Comparison of ENCODE assay signal across 19 cellular contexts in genomic region chr1:100478816-100479215, GRCh38. TPM values are rescaled to one million over a fixed set of nuclear protein-coding genes. Genes with fewer than 3 reads are reported as not detected.
DNase-seq lines count a peak whose midpoint lies in the region; ATAC-seq and TF ChIP-seq lines count a peak whose summit lies in the region.
"Had no signal": no experiment of that assay in that cellular context is flagged by ENCODE, and none has a peak within 500 bp of the region (broad histone marks: within the 10 kb centered on the region; RNA-seq: fewer than 3 reads in every experiment).

No MANE protein-coding gene starts in this region.

- H3K36me3 ChIP-seq in BLaER1 (peaks cover 31% of the 10 kb centered on the region), right lobe of liver (no peaks in the 10 kb centered on the region)
- H3K36me3 ChIP-seq: BE2C had no signal

- DNase-seq in CD4-positive, alpha-beta T cell = no peak
- DNase-seq in right lobe of liver (no peak), osteocyte (ENCODE audit: extremely low spot score, unreplicated experiment) (no peak)
- DNase-seq: ACHN; BE2C; CD8-positive, alpha-beta memory T cell; COR-L47; DMS 273 treated with DMSO at 0.1 percent for 48 hours; DMS53; GOT3; H7; HFFc6 had no signal

- H3K36me3 Mint-ChIP-seq in CD4-positive, alpha-beta T cell (ENCODE audit: low read depth) = peaks cover 91% of the 10 kb centered on the region
- H3K36me3 Mint-ChIP-seq in activated T-helper 17 cell treated with anti-CD3 and anti-CD28 coated beads, Interleukin-2, amount 50 U/mL, for 72 hours (ENCODE audit: low read depth) = peaks cover 83% of the 10 kb centered on the region
- peaks cover 2% of the 10 kb centered on the region for H3K36me3 Mint-ChIP-seq in osteocyte (ENCODE audit: unreplicated experiment)

- no peaks in the 10 kb centered on the region for H3K27me3 ChIP-seq in BLaER1
- no peaks in the 10 kb centered on the region for H3K27me3 ChIP-seq in CD4-positive, alpha-beta T cell (ENCODE audit: control insufficient read depth, insufficient read depth, low read length)
- H3K27me3 ChIP-seq in right lobe of liver = no peaks in the 10 kb centered on the region
- H3K27me3 ChIP-seq: BE2C had no signal

- peak overlapping the region; percentile 35; the same call in 1 of the 2 replicates for H3K4me2 ChIP-seq in BLaER1
- H3K4me2 ChIP-seq: KMS-11 had no signal

- TF ChIP-seq POLR2A in right lobe of liver (IDR thresholded peaks at IDR 0.05) = no peak

- intact Hi-C loops in CD4-positive, alpha-beta T cell (cut with DNase I, micrococcal nuclease) = loop anchor here in 1 of 2 experiments (5.0 kb wide), 1 partner anchor 257 kb away; no protein-coding TSS in a partner anchor
- intact Hi-C loops in right lobe of liver (cut with DNase I) = no loop called here

- POLR2A ChIA-PET in CD4-positive, alpha-beta T cell (lab: Charles Lee) = interaction anchor here (0.6 kb wide), 2 partner anchors 14 to 346 kb away, joined by 3 read pairs; partner anchors contain the start of genes SASS6 and TRMT13

- no peaks in the 10 kb centered on the region for H3K9me3 Mint-ChIP-seq in CD4-positive, alpha-beta T cell
- no peaks in the 10 kb centered on the region for H3K9me3 Mint-ChIP-seq in activated T-helper 17 cell treated with anti-CD3 and anti-CD28 coated beads, Interleukin-2, amount 50 U/mL, for 72 hours
- H3K9me3 Mint-ChIP-seq in osteocyte (ENCODE audit: unreplicated experiment) = no peaks in the 10 kb centered on the region
- H3K9me3 Mint-ChIP-seq: HFFc6 had no signal

- peaks cover 7% of the 10 kb centered on the region for H3K4me1 ChIP-seq in BLaER1
- H3K4me1 ChIP-seq in right lobe of liver = peaks cover 0 to 54% (median 11%) of the 10 kb centered on the region in 4 donors
- H3K4me1 ChIP-seq: BE2C had no signal

- no peak for TF ChIP-seq CTCF in CD4-positive, alpha-beta T cell (IDR thresholded peaks at IDR 0.05)
- no peak for TF ChIP-seq CTCF in right lobe of liver (IDR thresholded peaks at IDR 0.05)
- no peak for TF ChIP-seq CTCF in osteocyte (IDR thresholded peaks at IDR 0.05)

- no peak overlapping the region for H3K27ac ChIP-seq in BLaER1
- H3K27ac ChIP-seq in CD4-positive, alpha-beta T cell (ENCODE audit: low read depth, low read length) = no peak overlapping the region
- peak overlapping the region in 2 of 3 donors; percentile 46 to 70 for H3K27ac ChIP-seq in right lobe of liver
- H3K27ac ChIP-seq: C4-2B, KMS-11 had no signal

- 42% methylated on average over 1 of the region's 1 CpG for WGBS in right lobe of liver (ENCODE audit: insufficient coverage, low coverage, low lambda C conversion rate, missing lambda C conversion rate)

- no peaks in the 10 kb centered on the region for H3K27me3 Mint-ChIP-seq in CD4-positive, alpha-beta T cell
- H3K27me3 Mint-ChIP-seq in activated T-helper 17 cell treated with anti-CD3 and anti-CD28 coated beads, Interleukin-2, amount 50 U/mL, for 72 hours = no peaks in the 10 kb centered on the region
- H3K27me3 Mint-ChIP-seq in osteocyte (ENCODE audit: unreplicated experiment) = no peaks in the 10 kb centered on the region
- H3K27me3 Mint-ChIP-seq: CD8-positive, alpha-beta memory T cell had no signal

- H3K27ac Mint-ChIP-seq in CD4-positive, alpha-beta T cell = peak overlapping the region; percentile 16
- H3K27ac Mint-ChIP-seq in activated T-helper 17 cell treated with anti-CD3 and anti-CD28 coated beads, Interleukin-2, amount 50 U/mL, for 72 hours = peak overlapping the region; percentile 64
- no peak overlapping the region for H3K27ac Mint-ChIP-seq in osteocyte (ENCODE audit: unreplicated experiment)
- H3K27ac Mint-ChIP-seq: HFFc6 had no signal

- no peak for ATAC-seq in CD4-positive, alpha-beta T cell (ENCODE audit: poor library complexity)
- no peak for ATAC-seq in activated T-helper 17 cell treated with anti-CD3 and anti-CD28 coated beads, Interleukin-2, amount 50 U/mL, for 72 hours (replicated peaks)
- ATAC-seq in right lobe of liver (peak; percentile 88 to 97 (median 94)), HG02798 (IDR thresholded peaks at IDR 0.05; ENCODE audit: poor library complexity, unreplicated experiment) (no peak), GM19351 (IDR thresholded peaks at IDR 0.05; ENCODE audit: unreplicated experiment) (no peak)
- ATAC-seq: HCT116 had no signal

- CTCF ChIA-PET in CD4-positive, alpha-beta T cell (lab: Charles Lee) = interaction anchor here (1.4 kb wide), 2 partner anchors 15 to 17 kb away, joined by 3 to 4 read pairs; no protein-coding TSS in a partner anchor

- peaks cover 49% of the 10 kb centered on the region for H3K4me1 Mint-ChIP-seq in CD4-positive, alpha-beta T cell (ENCODE audit: low read depth)
- H3K4me1 Mint-ChIP-seq in activated T-helper 17 cell treated with anti-CD3 and anti-CD28 coated beads, Interleukin-2, amount 50 U/mL, for 72 hours = peaks cover 4% of the 10 kb centered on the region
- peaks cover 36% of the 10 kb centered on the region for H3K4me1 Mint-ChIP-seq in osteocyte (ENCODE audit: unreplicated experiment)

- no peak overlapping the region for H3K9ac ChIP-seq in BLaER1
- H3K9ac ChIP-seq: KMS-11 had no signal

- H4K20me1 ChIP-seq in BLaER1 = no peaks in the 10 kb centered on the region

- H3K9me3 ChIP-seq in BLaER1 (no peaks in the 10 kb centered on the region), right lobe of liver (no peaks in the 10 kb centered on the region)
- no peaks in the 10 kb centered on the region for H3K9me3 ChIP-seq in CD4-positive, alpha-beta T cell (ENCODE audit: control insufficient read depth, low read length)
- H3K9me3 ChIP-seq: BE2C had no signal

- H3K4me3 Mint-ChIP-seq in CD4-positive, alpha-beta T cell = no peak overlapping the region
- H3K4me3 Mint-ChIP-seq in activated T-helper 17 cell treated with anti-CD3 and anti-CD28 coated beads, Interleukin-2, amount 50 U/mL, for 72 hours = no peak overlapping the region
- H3K4me3 Mint-ChIP-seq in osteocyte (ENCODE audit: unreplicated experiment) = no peak overlapping the region
- H3K4me3 Mint-ChIP-seq: CD8-positive, alpha-beta memory T cell; HFFc6 had no signal

- H3K4me3 ChIP-seq in BLaER1 = no peak overlapping the region
- no peak overlapping the region for H3K4me3 ChIP-seq in right lobe of liver

RNA-seq across cellular contexts. Expression of gene GPR88, which starts 59.1 kb away (rescaled TPM):
- total RNA-seq in CD4-positive, alpha-beta T cell = not detected
- total RNA-seq in activated T-helper 17 cell treated with anti-CD3 and anti-CD28 coated beads, Interleukin-2, amount 50 U/mL, for 72 hours = under 1 TPM in 1 of 2 donors, not detected in 1; 0.11 TPM
- total RNA-seq in right lobe of liver (10 to 100 TPM in 1 of 6 experiments, 1 to 10 TPM in 5; 1.1 to 20.9 (median 3.3) TPM), osteocyte (not detected in 2 replicates)
- total RNA-seq: H7, HFFc6 had no signal

Comparison
In these comparisons a context has a peak if more than half of its experiments do, and no peak if none do; other contexts are left out.
1. H3K27ac ChIP-seq: peak in right lobe of liver (2 of 3); none in BLaER1 (single experiment) and CD4-positive, alpha-beta T cell (single experiment).
2. ATAC-seq: peak in right lobe of liver (4 of 4); none in CD4-positive, alpha-beta T cell (single experiment), activated T-helper 17 cell treated with anti-CD3 and anti-CD28 coated beads, Interleukin-2, amount 50 U/mL, for 72 hours (single experiment), HG02798 (single experiment) and GM19351 (single experiment).